In the genomic region with DNA sequence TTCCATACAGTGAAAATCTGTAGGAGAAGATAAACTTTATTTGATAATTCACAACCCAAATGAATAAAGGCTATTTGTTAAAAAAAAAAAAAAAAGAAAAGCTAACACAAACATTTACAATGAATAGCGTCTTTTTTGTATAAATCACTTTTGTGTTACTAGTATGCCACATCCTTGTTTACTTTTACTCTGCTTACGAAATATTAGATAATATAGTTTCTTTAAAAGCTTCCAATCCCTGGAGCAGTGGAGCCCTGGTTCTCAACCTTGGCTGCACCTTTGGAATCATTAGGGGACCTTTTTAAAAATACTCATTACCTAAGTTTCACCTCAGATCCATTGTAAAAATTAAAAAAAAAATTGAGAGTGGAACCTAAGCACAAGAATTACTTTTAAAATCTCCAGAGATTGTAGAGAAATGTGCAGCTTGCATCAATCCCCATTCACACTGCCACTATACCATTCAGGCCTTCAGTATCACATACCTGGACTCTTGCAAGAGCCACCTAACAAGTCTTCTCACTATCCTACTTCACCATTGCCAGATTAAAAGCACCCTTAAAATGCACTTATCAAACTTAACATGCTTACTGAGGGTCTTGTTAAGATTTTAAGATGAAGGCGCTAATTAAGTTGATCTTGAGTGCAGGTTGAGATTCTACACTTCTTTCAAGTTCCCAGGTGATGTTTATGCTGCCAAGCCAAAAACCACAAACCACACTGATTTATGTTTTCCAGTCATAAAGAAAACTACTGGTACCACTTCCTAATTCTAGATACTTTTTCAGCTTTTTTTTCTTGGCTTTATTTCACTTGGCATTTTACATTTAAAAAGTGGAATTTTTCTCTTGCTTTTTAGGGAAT, we compare ENCODE assay signal across 8 cellular contexts. TPM values are rescaled to one million over a fixed set of nuclear protein-coding genes. Genes with fewer than 3 reads are reported as not detected.
DNase-seq lines count a peak whose midpoint lies in the region; ATAC-seq, FAIRE-seq and TF ChIP-seq lines count a peak whose summit lies in the region.

No MANE protein-coding gene starts in this region.

- TF ChIP-seq CTCF in osteoblast (IDR thresholded peaks at IDR 0.05; ENCODE audit: extremely low read depth, low read depth, low read length): no peak

- peak; percentile 1 for DNase-seq in SW480 (ENCODE audit: low spot score)
- no peak for DNase-seq in neuronal stem cell (ENCODE audit: low spot score)
- DNase-seq in activated CD4-positive, alpha-beta T cell treated with anti-CD3 and anti-CD28 coated beads for 4 hours: no peak
- DNase-seq in osteoblast (ENCODE audit: insufficient read length, low spot score, missing footprints): no peak
- no peak for DNase-seq in RCC 7860 (ENCODE audit: low spot score)

- no CpG with 5 or more reads among the region's 3 CpGs for WGBS in neuronal stem cell (ENCODE audit: extremely low coverage in 2 of 2, insufficient read length in 2 of 2, insufficient replicate concordance in 1 of 2), 2 donors

- no peak overlapping the region for H2BK120ac ChIP-seq in neuronal stem cell (ENCODE audit: low read depth, low read length)

- no peak overlapping the region for H4K8ac ChIP-seq in neuronal stem cell (ENCODE audit: low read depth, low read length)

- no peak overlapping the region for H2BK5ac ChIP-seq in neuronal stem cell (ENCODE audit: low read length)

- H3K36me3 ChIP-seq in neuronal stem cell (replicated peaks in 1 of 2; ENCODE audit: control insufficient read depth in 2 of 2, insufficient read depth in 2 of 2, low read length in 2 of 2): no peaks in the 10 kb centered on the region
- H3K36me3 ChIP-seq in osteoblast (ENCODE audit: insufficient read depth, low read length): no peaks in the 10 kb centered on the region

- H3K18ac ChIP-seq in neuronal stem cell (ENCODE audit: low read length): no peak overlapping the region

- H3K4me3 ChIP-seq in neuronal stem cell (ENCODE audit: low read length in 2 of 2): no peak overlapping the region
- no peak overlapping the region for H3K4me3 ChIP-seq in osteoblast (ENCODE audit: insufficient read depth, low read length)

- FAIRE-seq in RCC 7860 (lab: Jason Lieb, UNC): no peak

- H3K27me3 ChIP-seq in neuronal stem cell (ENCODE audit: control insufficient read depth in 3 of 3, insufficient read depth in 3 of 3, low read depth in 1 of 3, low read length in 3 of 3): no peaks in the 10 kb centered on the region
- H3K27me3 ChIP-seq in osteoblast (ENCODE audit: insufficient read depth, low read length): no peaks in the 10 kb centered on the region

- no peak overlapping the region for H2BK12ac ChIP-seq in neuronal stem cell (ENCODE audit: low read length)

- no peak overlapping the region for H4K91ac ChIP-seq in neuronal stem cell (ENCODE audit: low read depth, low read length, poor library complexity)

- H2BK15ac ChIP-seq in neuronal stem cell (ENCODE audit: low read length): no peak overlapping the region

- H3K9me3 ChIP-seq in neuronal stem cell (replicated peaks in 1 of 2; ENCODE audit: control insufficient read depth in 2 of 2, insufficient read depth in 1 of 2, low read depth in 1 of 2, low read length in 2 of 2) (no peaks in the 10 kb centered on the region), osteoblast (ENCODE audit: low read depth, low read length) (no peaks in the 10 kb centered on the region)

- H3K27ac ChIP-seq in neuronal stem cell (replicated peaks; ENCODE audit: low read length): no peak overlapping the region
- H3K27ac ChIP-seq in osteoblast (ENCODE audit: low read depth, low read length): no peak overlapping the region

- no peak overlapping the region for H3K14ac ChIP-seq in neuronal stem cell (ENCODE audit: low read length)

- H3K4me2 ChIP-seq in neuronal stem cell (ENCODE audit: insufficient read depth, low read length, poor library complexity, severe bottlenecking) (no peak overlapping the region), osteoblast (ENCODE audit: insufficient read depth, low read length) (no peak overlapping the region)

- no peak overlapping the region for H2AK5ac ChIP-seq in neuronal stem cell (ENCODE audit: low read depth, low read length)

- ATAC-seq in GM18511 (IDR thresholded peaks at IDR 0.05; ENCODE audit: unreplicated experiment): peak; percentile 95
- ATAC-seq in GM21390 (IDR thresholded peaks at IDR 0.05; ENCODE audit: unreplicated experiment): peak; percentile 93
- ATAC-seq in HG03139 (IDR thresholded peaks at IDR 0.05; ENCODE audit: unreplicated experiment): peak; percentile 85

- H2AFZ ChIP-seq in neuronal stem cell (ENCODE audit: low read length) (no peak overlapping the region), osteoblast (ENCODE audit: low read length) (no peak overlapping the region)

- H3K79me2 ChIP-seq in osteoblast (ENCODE audit: insufficient read depth, low read length): no peaks in the 10 kb centered on the region

- no peaks in the 10 kb centered on the region for H3K79me1 ChIP-seq in neuronal stem cell (ENCODE audit: low read depth, low read length)

- H3K23ac ChIP-seq in neuronal stem cell (ENCODE audit: low read depth, low read length, poor library complexity): no peak overlapping the region

- no peaks in the 10 kb centered on the region for H4K20me1 ChIP-seq in osteoblast (ENCODE audit: insufficient read depth, low read length)

- H3K9ac ChIP-seq in neuronal stem cell (ENCODE audit: low read depth, low read length, poor library complexity): no peak overlapping the region

- H3K4me1 ChIP-seq in neuronal stem cell (ENCODE audit: control insufficient read depth in 2 of 2, insufficient read depth in 1 of 2, low read depth in 1 of 2, low read length in 2 of 2) (peaks cover 0 to 2% of the 10 kb centered on the region in 2 donors), osteoblast (ENCODE audit: insufficient read depth, low read length) (no peaks in the 10 kb centered on the region)

- no peak overlapping the region for H3K4ac ChIP-seq in neuronal stem cell (ENCODE audit: low read length)

RNA-seq across cellular contexts. Expression of a gene that starts 59.7 kb away (rescaled TPM):
- 89.0 TPM for polyA plus RNA-seq in neuronal stem cell (2013, experiment 1 of 2)
- 90.9 TPM for polyA plus RNA-seq in neuronal stem cell (2013, experiment 2 of 2)
- 71.7 and 71.9 TPM in 2 replicates for total RNA-seq in osteoblast
